Comparison of ENCODE assay signal across 18 cellular contexts in genomic region chr17:49798182-49798581, GRCh38. TPM values are rescaled to one million over a fixed set of nuclear protein-coding genes. Genes with fewer than 3 reads are reported as not detected.
DNase-seq lines count a peak whose midpoint lies in the region; ATAC-seq and TF ChIP-seq lines count a peak whose summit lies in the region.
"Had no signal": no experiment of that assay in that cellular context is flagged by ENCODE, and none has a peak within 500 bp of the region (broad histone marks: within the 10 kb centered on the region; RNA-seq: fewer than 3 reads in every experiment).

No MANE protein-coding gene starts in this region.

- ATAC-seq in Right ventricle myocardium inferior (no peak), HG02970 (IDR thresholded peaks at IDR 0.05; ENCODE audit: low FRiP score, unreplicated experiment) (no peak)
- ATAC-seq in activated naive CD8-positive, alpha-beta T cell treated with anti-CD3 and anti-CD28 coated beads, Interleukin-2, amount 50 U/mL, for 24 hours, result no peak
- ATAC-seq in CD4-positive, alpha-beta T cell (ENCODE audit: poor library complexity), result no peak

- H3K9me3 Mint-ChIP-seq in activated naive CD8-positive, alpha-beta T cell treated with anti-CD3 and anti-CD28 coated beads, Interleukin-2, amount 50 U/mL, for 24 hours, result no peaks in the 10 kb centered on the region
- no peaks in the 10 kb centered on the region for H3K9me3 Mint-ChIP-seq in CD4-positive, alpha-beta T cell
- H3K9me3 Mint-ChIP-seq: neural crest cell; T-helper 2 cell treated with Interferon-gamma antibody and Interleukin-4, amounts not matched to agents 5 μg/mL and 100 μg/mL, for 36 hours had no signal

- no peak overlapping the region for H3K4me3 ChIP-seq in cardiac muscle cell

- H3K36me3 Mint-ChIP-seq in activated naive CD8-positive, alpha-beta T cell treated with anti-CD3 and anti-CD28 coated beads, Interleukin-2, amount 50 U/mL, for 24 hours (ENCODE audit: low read depth), result peaks cover 61% of the 10 kb centered on the region
- H3K36me3 Mint-ChIP-seq in CD4-positive, alpha-beta T cell (ENCODE audit: low read depth), result peaks cover 94% of the 10 kb centered on the region

- no peaks in the 10 kb centered on the region for H3K27me3 ChIP-seq in cardiac muscle cell
- H3K27me3 ChIP-seq in CD4-positive, alpha-beta T cell (ENCODE audit: control insufficient read depth, insufficient read depth, low read length), result no peaks in the 10 kb centered on the region

- no peak for TF ChIP-seq CTCF in cardiac muscle cell (IDR thresholded peaks at IDR 0.05; ENCODE audit: low read depth, low read length)
- TF ChIP-seq CTCF in CD4-positive, alpha-beta T cell (IDR thresholded peaks at IDR 0.05), result no peak

- POLR2A ChIA-PET in CD4-positive, alpha-beta T cell (lab: Charles Lee), result interaction anchor here (0.8 to 2.0 kb wide), 6 partner anchors 10 to 61 kb away, joined by 3 to 9 read pairs (median 6); partner anchors contain the start of genes FAM117A and KAT7

- H3K4me1 Mint-ChIP-seq in activated naive CD8-positive, alpha-beta T cell treated with anti-CD3 and anti-CD28 coated beads, Interleukin-2, amount 50 U/mL, for 24 hours, result peaks cover 52% of the 10 kb centered on the region
- H3K4me1 Mint-ChIP-seq in CD4-positive, alpha-beta T cell (ENCODE audit: low read depth), result peaks cover 59% of the 10 kb centered on the region
- H3K4me1 Mint-ChIP-seq: neural crest cell had no signal

- no peak overlapping the region for H3K4me3 Mint-ChIP-seq in activated naive CD8-positive, alpha-beta T cell treated with anti-CD3 and anti-CD28 coated beads, Interleukin-2, amount 50 U/mL, for 24 hours
- H3K4me3 Mint-ChIP-seq in CD4-positive, alpha-beta T cell, result no peak overlapping the region
- H3K4me3 Mint-ChIP-seq: neural crest cell; T-helper 2 cell treated with Interferon-gamma antibody and Interleukin-4, amounts not matched to agents 5 μg/mL and 100 μg/mL, for 36 hours had no signal

- no peaks in the 10 kb centered on the region for H3K9me3 ChIP-seq in cardiac muscle cell (ENCODE audit: low read depth)
- no peaks in the 10 kb centered on the region for H3K9me3 ChIP-seq in CD4-positive, alpha-beta T cell (ENCODE audit: control insufficient read depth, low read length)

- no peaks in the 10 kb centered on the region for H3K27me3 Mint-ChIP-seq in activated naive CD8-positive, alpha-beta T cell treated with anti-CD3 and anti-CD28 coated beads, Interleukin-2, amount 50 U/mL, for 24 hours
- H3K27me3 Mint-ChIP-seq in CD4-positive, alpha-beta T cell, result no peaks in the 10 kb centered on the region

- H3K36me3 ChIP-seq in cardiac muscle cell, result peaks cover 63% of the 10 kb centered on the region

- H3K4me1 ChIP-seq in cardiac muscle cell (ENCODE audit: low read depth), result no peaks in the 10 kb centered on the region

- CTCF ChIA-PET in CD4-positive, alpha-beta T cell (lab: Charles Lee), result interaction anchor here (0.8 to 1.0 kb wide), 2 partner anchors 10 to 12 kb away, joined by 3 to 4 read pairs; no protein-coding TSS in a partner anchor

- DNase-seq in cardiac muscle cell (ENCODE audit: low read depth in 1 of 2, low spot score in 1 of 2), result no peak
- no peak for DNase-seq in Right ventricle myocardium inferior (ENCODE audit: missing footprints)
- DNase-seq in activated naive CD8-positive, alpha-beta T cell treated with anti-CD3 and anti-CD28 coated beads, Interleukin-2, amount 50 U/mL, for 24 hours, result no peak
- DNase-seq in hepatic stellate cell (ENCODE audit: low spot score), result peak; percentile 44
- DNase-seq in CD4-positive, alpha-beta T cell, result no peak
- DNase-seq in SHP77 treated with DMSO at 0.1 percent for 48 hours (lab: John Stamatoyannopoulos, UW), result no peak
- no peak for DNase-seq in mesenteric fat pad (ENCODE audit: low spot score)
- DNase-seq: activated T-cell treated with anti-CD3 and anti-CD28 coated beads, Interleukin-2, amount 50 U/mL, for 1 hour; H7; mammary epithelial cell; NCI-H1694 treated with DMSO at 0.1 percent for 48 hours; NCI-H446 treated with DMSO at 0.1 percent for 48 hours; SHP77 had no signal

- H3K27ac ChIP-seq in cardiac muscle cell, result peak overlapping the region; percentile 25
- no peak overlapping the region for H3K27ac ChIP-seq in CD4-positive, alpha-beta T cell (ENCODE audit: low read depth, low read length)

- intact Hi-C loops in Right ventricle myocardium inferior (cut with DNase I), result no loop called here
- intact Hi-C loops in CD4-positive, alpha-beta T cell (cut with DNase I, micrococcal nuclease), result no loop called here

- H3K27ac Mint-ChIP-seq in activated naive CD8-positive, alpha-beta T cell treated with anti-CD3 and anti-CD28 coated beads, Interleukin-2, amount 50 U/mL, for 24 hours, result peak overlapping the region; percentile 60
- no peak overlapping the region for H3K27ac Mint-ChIP-seq in CD4-positive, alpha-beta T cell
- H3K27ac Mint-ChIP-seq: T-helper 2 cell treated with Interferon-gamma antibody and Interleukin-4, amounts not matched to agents 5 μg/mL and 100 μg/mL, for 36 hours had no signal

RNA-seq across cellular contexts. Expression of gene KAT7, which starts 9.7 kb away (rescaled TPM):
- 31.3 and 33.1 TPM in 2 replicates for total RNA-seq in cardiac muscle cell
- 30.0 and 57.4 TPM in 2 replicates for polyA plus RNA-seq in cardiac muscle cell
- 45.4 TPM for total RNA-seq in Right ventricle myocardium inferior
- 100 to 1,000 TPM; 178 to 187 TPM for total RNA-seq in CD4-positive, alpha-beta T cell
- total RNA-seq in mesenteric fat pad, result 34.9 TPM

RNA-seq across cellular contexts. Expression of gene FAM117A, which starts 34.3 kb away (rescaled TPM):
- total RNA-seq in cardiac muscle cell (19.2 and 30.9 TPM in 2 replicates), Right ventricle myocardium inferior (10.3 TPM), mesenteric fat pad (5.9 TPM)
- 21.8 and 25.5 TPM in 2 replicates for polyA plus RNA-seq in cardiac muscle cell
- 10 to 100 TPM; 23.2 to 26.5 TPM for total RNA-seq in CD4-positive, alpha-beta T cell

RNA-seq across cellular contexts. Expression of gene TAC4, which starts 49.7 kb away (rescaled TPM):
- not detected in 2 replicates for total RNA-seq in cardiac muscle cell
- 0.78 TPM in 1 of 2 replicates, not detected in the other for polyA plus RNA-seq in cardiac muscle cell
- total RNA-seq in Right ventricle myocardium inferior, result 0.43 TPM
- total RNA-seq in CD4-positive, alpha-beta T cell, result not detected
- total RNA-seq in mesenteric fat pad, result not detected
- total RNA-seq: chondrocyte, H7, mammary epithelial cell, neural crest cell, renal cortical epithelial cell had no signal
- polyA plus RNA-seq: mammary epithelial cell had no signal
